8 cellular contexts compared by ENCODE assay signal in the genomic region with DNA sequence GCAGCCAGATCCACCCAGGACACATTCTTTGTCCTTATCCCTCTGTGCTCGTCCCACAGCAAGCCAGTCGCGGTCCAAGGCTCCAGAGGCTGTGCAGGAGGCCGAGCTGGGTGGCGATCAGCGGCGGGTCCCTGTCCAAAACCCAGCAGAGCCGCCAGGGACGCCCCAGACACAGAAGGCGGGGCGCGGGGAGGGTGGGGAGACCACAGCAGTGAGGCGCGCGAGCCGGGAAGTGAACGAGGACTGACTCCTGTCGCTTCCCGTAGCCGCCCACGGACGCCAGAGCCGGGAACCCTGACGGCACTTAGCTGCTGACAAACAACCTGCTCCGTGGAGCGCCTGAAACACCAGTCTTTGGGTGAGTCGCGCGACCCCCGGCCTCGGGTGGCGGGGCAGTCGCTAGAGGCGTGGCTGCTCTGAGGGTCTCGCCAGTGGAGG. TPM values are rescaled to one million over a fixed set of nuclear protein-coding genes. Genes with fewer than 3 reads are reported as not detected.
DNase-seq lines count a peak whose midpoint lies in the region; ATAC-seq and TF ChIP-seq lines count a peak whose summit lies in the region.

Gene LGALS8 (plus strand): TSS at position 279 of the 438 bp plus-strand sequence. CDS start 2,089 bp downstream, outside the sequence.

- H3K27me3 ChIP-seq in WERI-Rb-1 (ENCODE audit: insufficient read depth, low read depth, severe bottlenecking) (no peaks in the 10 kb centered on the region), breast epithelium (no peaks in the 10 kb centered on the region), smooth muscle cell (ENCODE audit: low read depth) (no peaks in the 10 kb centered on the region)

- in situ Hi-C loops in GM13976 (cut with MboI; ENCODE audit: low sequenced_read_pairs, unreplicated experiment), result no loop called here

- no peaks in the 10 kb centered on the region for H3K9me3 ChIP-seq in WERI-Rb-1 (ENCODE audit: severe bottlenecking)
- no peaks in the 10 kb centered on the region for H3K9me3 ChIP-seq in breast epithelium
- H3K9me3 ChIP-seq in smooth muscle cell (replicated peaks; ENCODE audit: low read depth), result no peaks in the 10 kb centered on the region

- no peaks in the 10 kb centered on the region for H4K20me1 ChIP-seq in smooth muscle cell (ENCODE audit: low read depth)

- H3K4me3 ChIP-seq in WERI-Rb-1 (ENCODE audit: low read depth, low read length) (peak within 1 kb of the TSS; percentile 59), breast epithelium (peak within 1 kb of the TSS; percentile 90 to 95 (median 94)), smooth muscle cell (peak within 1 kb of the TSS; percentile 58)

- H3K79me2 ChIP-seq in smooth muscle cell (ENCODE audit: low read depth), result peaks cover 4% of the 10 kb centered on the region

- intact Hi-C loops in breast epithelium (cut with DNase I; ENCODE audit: low total_unique reads), result no loop called here

- DNase-seq in GM13976 (ENCODE audit: low spot score) (peak; percentile 90), NCI-H128 (lab: John Stamatoyannopoulos, UW; ENCODE audit: unreplicated experiment) (peak; percentile 22), WERI-Rb-1 (peak; percentile 89), breast epithelium (ENCODE audit: low spot score in 2 of 2) (peak; percentile 80 to 84), iPS-NIHi7 (ENCODE audit: extremely low spot score) (peak; percentile 70), smooth muscle cell (lab: John Stamatoyannopoulos, UW; ENCODE audit: unreplicated experiment) (peak; percentile 48), NCI-H2171 (lab: John Stamatoyannopoulos, UW) (no peak)

- TF ChIP-seq POLR2A in breast epithelium (IDR thresholded peaks at IDR 0.05), result no peak

- peak; percentile 74 for ATAC-seq in HG02642 (IDR thresholded peaks at IDR 0.05; ENCODE audit: poor library complexity, unreplicated experiment)

- H3K27ac ChIP-seq in WERI-Rb-1 (peak within 1 kb of the TSS; percentile 12), breast epithelium (peak within 1 kb of the TSS; percentile 89 to 97), smooth muscle cell (ENCODE audit: low read depth) (peak within 1 kb of the TSS; percentile 38)

- H3K9ac ChIP-seq in smooth muscle cell (ENCODE audit: low read depth), result peak within 1 kb of the TSS; percentile 68

- H3K4me2 ChIP-seq in smooth muscle cell, result peak within 1 kb of the TSS; percentile 92

- TF ChIP-seq CTCF in GM13976 (IDR thresholded peaks at IDR 0.05; ENCODE audit: borderline replicate concordance, control extremely low read depth, extremely low read depth, insufficient read depth, missing control alignments), result no peak
- no peak for TF ChIP-seq CTCF in WERI-Rb-1 (IDR thresholded peaks at IDR 0.05; ENCODE audit: low read depth, low read length)
- no peak for TF ChIP-seq CTCF in breast epithelium (IDR thresholded peaks at IDR 0.05)
- TF ChIP-seq CTCF in smooth muscle cell (IDR thresholded peaks at IDR 0.05; ENCODE audit: borderline replicate concordance, insufficient read depth, poor library complexity, severe bottlenecking), result no peak

- WGBS in smooth muscle cell (ENCODE audit: low lambda C conversion rate), result 3% methylated on average over 34 of the region's 35 CpGs

- H2AFZ ChIP-seq in smooth muscle cell (ENCODE audit: low read depth), result peak within 1 kb of the TSS; percentile 94

- H3K4me1 ChIP-seq in breast epithelium (no peaks in the 10 kb centered on the region), smooth muscle cell (ENCODE audit: low read depth) (peaks cover 5% of the 10 kb centered on the region)

- H3K36me3 ChIP-seq in WERI-Rb-1 (peaks cover 11% of the 10 kb centered on the region), breast epithelium (no peaks in the 10 kb centered on the region), smooth muscle cell (ENCODE audit: low read depth) (peaks cover 6% of the 10 kb centered on the region)

- H3F3A ChIP-seq in smooth muscle cell (ENCODE audit: low read depth), result peaks cover 6% of the 10 kb centered on the region

RNA-seq across cellular contexts. Expression of gene LGALS8, which starts in this region (rescaled TPM):
- total RNA-seq in breast epithelium (100 to 1,000 TPM in 1 of 3 donors, 10 to 100 TPM in 2; 70.2 to 119 (median 96.4) TPM), smooth muscle cell (38.7 and 72.2 TPM in 2 replicates)
- polyA plus RNA-seq in smooth muscle cell, result 25.7 and 26.0 TPM in 2 replicates

Comparison
In these comparisons a context has a peak if more than half of its experiments do, and no peak if none do; other contexts are left out.
1. H3K27ac ChIP-seq: peak in every context shown above with its lines; median percentile 93 in breast epithelium; 38 in smooth muscle cell; 12 in WERI-Rb-1.